16 cellular contexts compared by ENCODE assay signal in the genomic region with DNA sequence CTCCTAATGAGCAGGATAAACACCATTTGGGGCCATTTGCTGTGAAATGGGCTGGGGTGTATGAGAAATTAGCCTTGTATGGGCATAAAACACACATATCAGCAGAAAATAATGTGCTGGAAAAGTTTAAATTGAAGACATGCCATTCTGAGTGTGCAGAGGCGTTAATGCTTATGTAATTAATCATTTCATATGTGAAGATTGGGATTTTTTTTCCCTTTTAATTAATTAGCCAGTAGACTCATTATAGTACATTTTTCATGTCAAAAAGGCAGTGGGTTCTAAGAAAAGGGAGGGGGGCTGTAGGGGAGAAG. TPM values are rescaled to one million over a fixed set of nuclear protein-coding genes. Genes with fewer than 3 reads are reported as not detected.
DNase-seq lines count a peak whose midpoint lies in the region; TF ChIP-seq lines count a peak whose summit lies in the region.
"Had no signal": no experiment of that assay in that cellular context is flagged by ENCODE, and none has a peak within 500 bp of the region (broad histone marks: within the 10 kb centered on the region; RNA-seq: fewer than 3 reads in every experiment).

No MANE protein-coding gene starts in this region.

- no TSS peak for BruUV-seq in mammary epithelial cell (replicated peaks; lab: Mats Ljungman, UMichigan)

- H2AFZ ChIP-seq in mammary epithelial cell (ENCODE audit: low read depth, low read length), result peak overlapping the region; percentile 91

- in situ Hi-C loops in mammary epithelial cell (cut with MboI; ENCODE audit: low sequenced_read_pairs in 2 of 2) (no loop called here), ACHN (cut with HindIII; ENCODE audit: low pct_ligation_motif_present, low pct_unique_long_range_greater_than_20kb, low sequenced_read_pairs) (no loop called here)

- H3K36me3 ChIP-seq in mammary epithelial cell (ENCODE audit: insufficient read depth, low read length) (no peaks in the 10 kb centered on the region), breast epithelium (no peaks in the 10 kb centered on the region)
- H3K36me3 ChIP-seq: BLaER1, MG63 had no signal

- H3K36me3 Mint-ChIP-seq in mesothelial cell of epicardium, result no peaks in the 10 kb centered on the region
- no peaks in the 10 kb centered on the region for H3K36me3 Mint-ChIP-seq in type B pancreatic cell
- H3K36me3 Mint-ChIP-seq: CD4-positive, CD25-positive, alpha-beta regulatory T cell had no signal

- H3K4me3 ChIP-seq in mammary epithelial cell (replicated peaks in 1 of 3; ENCODE audit: insufficient read depth in 1 of 3, low read depth in 2 of 3, low read length in 3 of 3), result no peak overlapping the region
- no peak overlapping the region for H3K4me3 ChIP-seq in breast epithelium
- H3K4me3 ChIP-seq: BLaER1, MG63, SK-N-MC had no signal

- CTCF ChIA-PET in mammary epithelial cell (lab: Charles Lee; ENCODE audit: low non-redundant PET), result no interaction called here

- TF ChIP-seq POLR2A in breast epithelium (IDR thresholded peaks at IDR 0.05), result no peak

- H3K9me3 ChIP-seq in mammary epithelial cell (replicated peaks; ENCODE audit: insufficient read depth, low read length) (no peaks in the 10 kb centered on the region), breast epithelium (no peaks in the 10 kb centered on the region)
- H3K9me3 ChIP-seq: BLaER1, MG63 had no signal

- DNase-seq in mammary epithelial cell (no peak), breast epithelium (ENCODE audit: low spot score in 2 of 2) (no peak), caudate nucleus (lab: John Stamatoyannopoulos, UW) (peak in 1 of 61 donors; percentile 13), mesothelial cell of epicardium (ENCODE audit: low spot score in 2 of 2, unreplicated experiment in 2 of 2) (no peak), type B pancreatic cell (ENCODE audit: extremely low spot score, unreplicated experiment) (no peak), anterior cingulate cortex (lab: John Stamatoyannopoulos, UW) (no peak), NCI-H2227 (lab: John Stamatoyannopoulos, UW; ENCODE audit: unreplicated experiment) (no peak), ACHN (no peak)
- DNase-seq: KBM-7, MG63, NCI-H2029 treated with DMSO at 0.1 percent for 48 hours, NCI-H226, SIG-M5 had no signal

- H3K4me1 Mint-ChIP-seq in mesothelial cell of epicardium (peaks cover 19% of the 10 kb centered on the region), type B pancreatic cell (ENCODE audit: unreplicated experiment) (peaks cover 27% of the 10 kb centered on the region)

- no peaks in the 10 kb centered on the region for H3K79me2 ChIP-seq in mammary epithelial cell (ENCODE audit: insufficient read depth, low read length)

- dilution Hi-C loops in mammary epithelial cell (cut with HindIII; ENCODE audit: low sequenced_read_pairs), result no loop called here

- no peak overlapping the region for H3K27ac ChIP-seq in mammary epithelial cell (ENCODE audit: insufficient read depth, low read depth, low read length)
- H3K27ac ChIP-seq in breast epithelium, result no peak overlapping the region
- peak overlapping the region; percentile 85 for H3K27ac ChIP-seq in caudate nucleus (ENCODE audit: low read depth, low read length)
- H3K27ac ChIP-seq: BLaER1, SK-N-MC had no signal

- H3K9me3 Mint-ChIP-seq in mesothelial cell of epicardium (no peaks in the 10 kb centered on the region), type B pancreatic cell (no peaks in the 10 kb centered on the region)

- H3K27me3 ChIP-seq in mammary epithelial cell (ENCODE audit: insufficient read depth, low read length) (no peaks in the 10 kb centered on the region), breast epithelium (no peaks in the 10 kb centered on the region)
- H3K27me3 ChIP-seq: BLaER1, MG63 had no signal

- H3K9ac ChIP-seq in mammary epithelial cell (ENCODE audit: insufficient read depth, low read length), result no peak overlapping the region
- H3K9ac ChIP-seq: BLaER1 had no signal

- TF ChIP-seq CTCF in mammary epithelial cell (conservative IDR thresholded peaks at IDR 0.05 in 1 of 2, IDR thresholded peaks at IDR 0.05 in 1 of 2; ENCODE audit: extremely low read depth in 1 of 2, insufficient read depth in 1 of 2, low read depth in 1 of 2, low read length in 2 of 2) (no peak), breast epithelium (IDR thresholded peaks at IDR 0.05) (no peak), mesothelial cell of epicardium (IDR thresholded peaks at IDR 0.05; ENCODE audit: unreplicated experiment) (no peak), type B pancreatic cell (conservative IDR thresholded peaks at IDR 0.05) (no peak)

- no peaks in the 10 kb centered on the region for H4K20me1 ChIP-seq in mammary epithelial cell (ENCODE audit: insufficient read depth, low read length)
- H4K20me1 ChIP-seq: BLaER1 had no signal

- H3K27ac Mint-ChIP-seq in mesothelial cell of epicardium, result peak overlapping the region; percentile 28
- H3K27ac Mint-ChIP-seq in type B pancreatic cell, result peak overlapping the region; percentile 66

- no peaks in the 10 kb centered on the region for H3K27me3 Mint-ChIP-seq in mesothelial cell of epicardium (ENCODE audit: low read depth)
- peaks cover 3% of the 10 kb centered on the region for H3K27me3 Mint-ChIP-seq in type B pancreatic cell

- intact Hi-C loops in mammary epithelial cell (cut with micrococcal nuclease), result no loop called here
- intact Hi-C loops in breast epithelium (cut with DNase I; ENCODE audit: low total_unique reads), result no loop called here

- H3K4me3 Mint-ChIP-seq in mesothelial cell of epicardium, result no peak overlapping the region
- no peak overlapping the region for H3K4me3 Mint-ChIP-seq in type B pancreatic cell
- H3K4me3 Mint-ChIP-seq: CD4-positive, CD25-positive, alpha-beta regulatory T cell had no signal

- peak overlapping the region; percentile 76 for H3K4me2 ChIP-seq in mammary epithelial cell (ENCODE audit: insufficient read depth, low read depth, low read length)
- H3K4me2 ChIP-seq: BLaER1 had no signal

- peaks cover 37% of the 10 kb centered on the region for H3K4me1 ChIP-seq in mammary epithelial cell (ENCODE audit: insufficient read depth, low read length)
- no peaks in the 10 kb centered on the region for H3K4me1 ChIP-seq in breast epithelium

- 92% methylated on average over 1 of the region's 1 CpG for WGBS in mammary epithelial cell (ENCODE audit: low coverage, missing lambda C conversion rate)

RNA-seq across cellular contexts. Expression of a gene that starts 11.4 kb away (rescaled TPM):
- 100 to 1,000 TPM; 129 to 238 TPM for total RNA-seq in mammary epithelial cell
- polyA plus RNA-seq in mammary epithelial cell, result 102 TPM
- 109 TPM for polyA minus RNA-seq in mammary epithelial cell
- total RNA-seq in breast epithelium, result 100 to 1,000 TPM; 142 to 161 (median 149) TPM
- 82.5 to 85.1 TPM (median 83.0 TPM) in 3 replicates for total RNA-seq in mesothelial cell of epicardium
- 93.2 and 95.5 TPM in 2 replicates for total RNA-seq in type B pancreatic cell (ENCODE audit: low replicate concordance)
